Comparison of ENCODE assay signal across 17 cellular contexts in the genomic region with DNA sequence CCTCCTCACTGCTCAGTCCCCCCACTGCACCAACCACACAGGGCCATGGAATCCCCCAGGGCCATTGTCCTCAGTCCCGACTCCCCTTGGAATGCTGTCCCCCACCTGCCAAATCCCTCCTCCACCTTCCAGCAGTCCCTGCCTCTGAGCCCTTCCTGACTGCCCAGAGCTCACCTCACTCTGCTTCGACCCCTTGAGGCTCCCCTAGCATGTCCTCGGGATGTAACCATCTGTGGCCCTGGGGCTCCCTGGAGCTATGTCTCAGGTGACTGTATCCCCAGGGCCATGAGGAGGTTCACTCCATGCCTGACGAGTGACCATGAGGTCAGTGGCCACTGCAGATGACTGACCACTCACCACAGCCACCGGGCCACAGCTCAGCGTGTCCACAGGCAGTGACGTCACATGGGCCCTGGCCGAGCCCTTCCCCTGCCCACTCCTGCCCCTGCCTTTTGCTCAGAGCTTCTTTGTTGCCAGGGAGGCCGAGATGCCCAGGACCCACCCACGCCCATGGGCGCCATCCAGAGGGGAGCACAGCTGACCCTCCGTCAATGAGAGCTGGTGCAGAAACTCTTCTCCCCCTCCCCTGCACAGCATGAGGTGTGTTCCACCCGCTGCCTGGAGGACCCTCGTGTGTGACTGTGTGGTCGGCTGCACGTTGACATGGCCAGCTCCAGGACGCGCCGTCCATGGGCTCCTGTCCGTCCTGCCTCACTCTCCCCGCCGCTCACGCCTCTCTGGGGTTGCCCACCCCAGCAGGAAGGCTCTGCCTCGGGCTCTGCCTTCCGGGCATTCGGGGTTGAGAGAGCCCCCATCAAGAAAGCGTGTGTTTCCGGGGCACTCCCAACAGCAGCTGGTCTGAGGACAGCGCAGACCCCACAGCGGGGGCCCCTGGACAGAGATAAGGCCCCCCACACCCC. TPM values are rescaled to one million over a fixed set of nuclear protein-coding genes. Genes with fewer than 3 reads are reported as not detected.
A peak's percentile ranks its signal among the peaks of the same experiment; 100 is the strongest.
DNase-seq lines count a peak whose midpoint lies in the region; ATAC-seq, FAIRE-seq and TF ChIP-seq lines count a peak whose summit lies in the region.
"Had no signal": no experiment of that assay in that cellular context is flagged by ENCODE, and none has a peak within 500 bp of the region (broad histone marks: within the 10 kb centered on the region; RNA-seq: fewer than 3 reads in every experiment).

No MANE protein-coding gene starts in this region.

- H3K4me1 ChIP-seq in foreskin keratinocyte = no peaks in the 10 kb centered on the region
- H3K4me1 ChIP-seq: BE2C, uterus had no signal

- peak overlapping the region; percentile 72 for H3K27ac Mint-ChIP-seq in CD4-positive, alpha-beta T cell
- no peak overlapping the region for H3K27ac Mint-ChIP-seq in activated naive CD8-positive, alpha-beta T cell treated with anti-CD3 and anti-CD28 coated beads for 36 hours
- H3K27ac Mint-ChIP-seq in naive thymus-derived CD8-positive, alpha-beta T cell = peak overlapping the region; percentile 3 to 93 (median 82)

- no peak for ATAC-seq in CD4-positive, alpha-beta T cell (ENCODE audit: poor library complexity)
- ATAC-seq in naive thymus-derived CD8-positive, alpha-beta T cell = peak in 1 of 2 donors; percentile 7
- ATAC-seq in HG03457 (IDR thresholded peaks at IDR 0.05; ENCODE audit: unreplicated experiment) (no peak), foreskin keratinocyte (no peak), HG03565 (IDR thresholded peaks at IDR 0.05; ENCODE audit: unreplicated experiment) (no peak)

- H3K4me3 Mint-ChIP-seq in CD4-positive, alpha-beta T cell = peak overlapping the region; percentile 66
- H3K4me3 Mint-ChIP-seq in activated naive CD8-positive, alpha-beta T cell treated with anti-CD3 and anti-CD28 coated beads for 36 hours = peak overlapping the region; percentile 14
- peak overlapping the region in 9 of 10 donors; percentile 19 to 82 (median 60) for H3K4me3 Mint-ChIP-seq in naive thymus-derived CD8-positive, alpha-beta T cell

- H3K4me1 Mint-ChIP-seq in CD4-positive, alpha-beta T cell (ENCODE audit: low read depth) = peaks cover 59% of the 10 kb centered on the region
- H3K4me1 Mint-ChIP-seq in activated naive CD8-positive, alpha-beta T cell treated with anti-CD3 and anti-CD28 coated beads for 36 hours = peaks cover 50% of the 10 kb centered on the region
- H3K4me1 Mint-ChIP-seq in naive thymus-derived CD8-positive, alpha-beta T cell = peaks cover 15 to 65% (median 56%) of the 10 kb centered on the region in 4 donors

- no peak for TF ChIP-seq CTCF in CD4-positive, alpha-beta T cell (IDR thresholded peaks at IDR 0.05)
- TF ChIP-seq CTCF in foreskin keratinocyte (conservative IDR thresholded peaks at IDR 0.05) = no peak

- no peak overlapping the region for H3K27ac ChIP-seq in CD4-positive, alpha-beta T cell (ENCODE audit: low read depth, low read length)
- no peak overlapping the region for H3K27ac ChIP-seq in foreskin keratinocyte
- H3K27ac ChIP-seq: uterus had no signal

- no peaks in the 10 kb centered on the region for H3K27me3 Mint-ChIP-seq in CD4-positive, alpha-beta T cell
- H3K27me3 Mint-ChIP-seq in activated naive CD8-positive, alpha-beta T cell treated with anti-CD3 and anti-CD28 coated beads for 36 hours = no peaks in the 10 kb centered on the region
- no peaks in the 10 kb centered on the region for H3K27me3 Mint-ChIP-seq in naive thymus-derived CD8-positive, alpha-beta T cell
- H3K27me3 Mint-ChIP-seq: stimulated activated naive B cell treated with anti-CD40 and anti-IgM and Interleukin-4, amounts not matched to agents 10 μg/mL and 1 μg/mL and 100 μg/mL, for 72 hours had no signal

- intact Hi-C loops in CD4-positive, alpha-beta T cell (cut with DNase I, micrococcal nuclease) = no loop called here

- POLR2A ChIA-PET in CD4-positive, alpha-beta T cell (lab: Charles Lee) = interaction anchor here (0.9 to 3.1 kb wide), 6 partner anchors 9 to 93 kb away, joined by 3 to 19 read pairs (median 6); a partner anchor contains a TSS
- POLR2A ChIA-PET in naive thymus-derived CD8-positive, alpha-beta T cell (lab: Charles Lee) = interaction anchor here (0.5 to 3.9 kb wide), 12 partner anchors 8 to 423 kb away, joined by 3 to 17 read pairs (median 4); a partner anchor contains a TSS

- DNase-seq in CD4-positive, alpha-beta T cell = no peak
- no peak for DNase-seq in HTR-8/SVneo (ENCODE audit: insufficient read length, low spot score)
- DNase-seq in activated naive CD8-positive, alpha-beta T cell treated with anti-CD3 and anti-CD28 coated beads for 36 hours = no peak
- no peak for DNase-seq in naive thymus-derived CD8-positive, alpha-beta T cell
- no peak for DNase-seq in foreskin keratinocyte
- DNase-seq in hepatic stellate cell (ENCODE audit: low spot score) = no peak
- DNase-seq: amygdala; BE2C; HCEC 1CT; NCI-H1417 treated with DMSO at 0.1 percent for 48 hours; NCI-H446 treated with DMSO at 0.1 percent for 48 hours; occipital lobe; OCI-M1; stimulated activated naive B cell treated with anti-CD40 and anti-IgM and Interleukin-4, amounts not matched to agents 10 μg/mL and 1 μg/mL and 100 μg/mL, for 72 hours; uterus had no signal

- H3K9me3 ChIP-seq in CD4-positive, alpha-beta T cell (ENCODE audit: control insufficient read depth, low read length) = no peaks in the 10 kb centered on the region
- H3K9me3 ChIP-seq: BE2C, uterus had no signal

- no peaks in the 10 kb centered on the region for H3K27me3 ChIP-seq in CD4-positive, alpha-beta T cell (ENCODE audit: control insufficient read depth, insufficient read depth, low read length)
- H3K27me3 ChIP-seq in foreskin keratinocyte = peaks cover 35% of the 10 kb centered on the region

- CTCF ChIA-PET in CD4-positive, alpha-beta T cell (lab: Charles Lee) = interaction anchor here (1.1 to 3.1 kb wide), 2 partner anchors 10 to 56 kb away, joined by 3 to 16 read pairs; no protein-coding TSS in a partner anchor

- no peaks in the 10 kb centered on the region for H3K36me3 Mint-ChIP-seq in CD4-positive, alpha-beta T cell (ENCODE audit: low read depth)
- H3K36me3 Mint-ChIP-seq in activated naive CD8-positive, alpha-beta T cell treated with anti-CD3 and anti-CD28 coated beads for 36 hours = no peaks in the 10 kb centered on the region
- H3K36me3 Mint-ChIP-seq in naive thymus-derived CD8-positive, alpha-beta T cell = no peaks in the 10 kb centered on the region
- H3K36me3 Mint-ChIP-seq: stimulated activated naive B cell treated with anti-CD40 and anti-IgM and Interleukin-4, amounts not matched to agents 10 μg/mL and 1 μg/mL and 100 μg/mL, for 72 hours had no signal

- FAIRE-seq in HTR-8/SVneo (lab: Jason Lieb, UNC) = peak; percentile 87

- no peaks in the 10 kb centered on the region for H3K9me3 Mint-ChIP-seq in CD4-positive, alpha-beta T cell
- H3K9me3 Mint-ChIP-seq in activated naive CD8-positive, alpha-beta T cell treated with anti-CD3 and anti-CD28 coated beads for 36 hours = no peaks in the 10 kb centered on the region
- no peaks in the 10 kb centered on the region for H3K9me3 Mint-ChIP-seq in naive thymus-derived CD8-positive, alpha-beta T cell
- H3K9me3 Mint-ChIP-seq: stimulated activated naive B cell treated with anti-CD40 and anti-IgM and Interleukin-4, amounts not matched to agents 10 μg/mL and 1 μg/mL and 100 μg/mL, for 72 hours had no signal

RNA-seq across cellular contexts. Expression of a gene that starts 7.9 kb away (rescaled TPM):
- total RNA-seq in CD4-positive, alpha-beta T cell = 100 to 1,000 TPM; 142 to 146 TPM
- 10 to 100 TPM; 86.7 to 87.0 TPM for total RNA-seq in activated naive CD8-positive, alpha-beta T cell treated with anti-CD3 and anti-CD28 coated beads for 36 hours
- total RNA-seq in naive thymus-derived CD8-positive, alpha-beta T cell = 10 to 100 TPM; 90.0 to 94.5 TPM
- 1 to 10 TPM; 2.4 to 8.4 (median 5.7) TPM for polyA plus RNA-seq in naive thymus-derived CD8-positive, alpha-beta T cell
- 184 and 213 TPM in 2 replicates for total RNA-seq in foreskin keratinocyte
- polyA plus RNA-seq in foreskin keratinocyte = 190 and 238 TPM in 2 replicates

RNA-seq across cellular contexts. Expression of a gene that starts 10.7 kb away (rescaled TPM):
- 1 to 10 TPM in 1 of 2 experiments, under 1 TPM in 1; 0.47 to 1.0 TPM for total RNA-seq in CD4-positive, alpha-beta T cell
- 100 to 1,000 TPM; 156 to 158 TPM for total RNA-seq in activated naive CD8-positive, alpha-beta T cell treated with anti-CD3 and anti-CD28 coated beads for 36 hours
- under 1 TPM in 1 of 2 experiments, not detected in 1; 0.74 TPM for total RNA-seq in naive thymus-derived CD8-positive, alpha-beta T cell
- under 1 TPM; 0.13 to 0.46 (median 0.26) TPM for polyA plus RNA-seq in naive thymus-derived CD8-positive, alpha-beta T cell
- total RNA-seq in foreskin keratinocyte = 24.1 and 26.3 TPM in 2 replicates
- polyA plus RNA-seq in foreskin keratinocyte = 27.5 and 27.9 TPM in 2 replicates

RNA-seq across cellular contexts. Expression of a gene that starts 18.8 kb away (rescaled TPM):
- total RNA-seq in CD4-positive, alpha-beta T cell = 100 to 1,000 TPM; 153 to 154 TPM
- total RNA-seq in activated naive CD8-positive, alpha-beta T cell treated with anti-CD3 and anti-CD28 coated beads for 36 hours = 100 to 1,000 TPM; 241 to 272 TPM
- total RNA-seq in naive thymus-derived CD8-positive, alpha-beta T cell = 100 to 1,000 TPM; 174 to 183 TPM
- polyA plus RNA-seq in naive thymus-derived CD8-positive, alpha-beta T cell = 100 to 1,000 TPM; 428 to 492 (median 431) TPM
- total RNA-seq in foreskin keratinocyte = 174 and 188 TPM in 2 replicates
- polyA plus RNA-seq in foreskin keratinocyte = 312 and 330 TPM in 2 replicates

Comparison
In these comparisons a context has a peak if more than half of its experiments do, and no peak if none do; other contexts are left out.
1. H3K4me3 Mint-ChIP-seq: peak in every context shown above with its lines; median percentile 66 in CD4-positive, alpha-beta T cell; 60 in naive thymus-derived CD8-positive, alpha-beta T cell; 14 in activated naive CD8-positive, alpha-beta T cell treated with anti-CD3 and anti-CD28 coated beads for 36 hours.
2. RNA of a gene that starts 10.7 kb away (total RNA-seq): 156 to 158 TPM in activated naive CD8-positive, alpha-beta T cell treated with anti-CD3 and anti-CD28 coated beads for 36 hours and 24.1 to 26.3 TPM in foreskin keratinocyte; 0.47 to 1.0 TPM in CD4-positive, alpha-beta T cell and 0.74 TPM in naive thymus-derived CD8-positive, alpha-beta T cell; every median in the first group is over 10 times any median in the second.